Comparison of ENCODE assay signal across 11 cellular contexts in the genomic region with DNA sequence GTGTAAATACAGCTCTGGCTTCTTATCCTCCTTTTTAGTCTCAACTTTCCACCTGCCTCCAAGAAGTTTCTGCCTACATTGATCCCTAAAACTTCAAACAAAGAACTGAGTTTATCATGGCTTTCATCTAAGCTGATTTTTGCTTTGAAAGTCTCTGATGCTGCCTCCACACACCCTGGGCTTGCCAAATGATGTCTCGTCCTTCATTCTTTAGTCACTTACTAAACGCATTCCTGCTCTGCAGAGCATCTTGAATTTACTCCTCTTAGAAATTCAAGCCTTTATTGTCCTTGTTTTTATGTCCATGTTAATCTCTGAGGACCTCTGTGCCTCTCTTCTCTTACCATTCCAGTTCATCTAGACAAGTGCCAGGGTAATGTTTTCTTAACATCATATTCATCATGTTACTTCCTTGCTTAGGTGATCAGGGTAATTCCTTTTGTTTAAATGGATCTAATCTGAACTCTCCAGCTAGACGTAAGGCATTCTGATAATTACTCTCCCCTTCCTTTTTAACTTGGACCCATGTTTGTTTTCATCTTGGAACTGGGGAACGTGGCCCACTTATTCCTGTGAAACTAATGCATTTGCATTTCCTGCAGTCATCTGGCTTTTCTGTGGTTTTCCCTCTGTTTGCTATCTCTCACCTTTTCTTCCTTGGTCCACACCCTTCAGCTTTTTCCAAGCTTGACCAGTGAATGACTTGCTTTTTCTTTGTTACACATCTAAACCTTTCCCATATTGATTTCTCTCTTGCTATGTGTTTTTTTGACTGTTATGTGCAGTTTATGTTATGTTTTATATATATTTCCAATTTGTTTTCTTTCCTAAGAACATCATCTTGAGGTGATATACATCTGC. TPM values are rescaled to one million over a fixed set of nuclear protein-coding genes. Genes with fewer than 3 reads are reported as not detected.
DNase-seq lines count a peak whose midpoint lies in the region; TF ChIP-seq lines count a peak whose summit lies in the region.
"Had no signal": no experiment of that assay in that cellular context is flagged by ENCODE, and none has a peak within 500 bp of the region (broad histone marks: within the 10 kb centered on the region; RNA-seq: fewer than 3 reads in every experiment).

No MANE protein-coding gene starts in this region.

- H3K27ac Mint-ChIP-seq in Caco-2 (ENCODE audit: unreplicated experiment): peak overlapping the region; percentile 29
- peak overlapping the region; percentile 46 for H3K27ac Mint-ChIP-seq in endodermal cell
- H3K27ac Mint-ChIP-seq: B cell had no signal

- H3K27ac ChIP-seq in endodermal cell (ENCODE audit: low read depth, low read length) (peak overlapping the region; percentile 50), osteoblast (ENCODE audit: low read depth, low read length) (peak overlapping the region; percentile 10)
- H3K27ac ChIP-seq: WERI-Rb-1 had no signal

- no peak overlapping the region for H2AFZ ChIP-seq in osteoblast (ENCODE audit: low read length)

- BruUV-seq in Caco-2 (replicated peaks; lab: Mats Ljungman, UMichigan): no TSS peak

- H3K36me3 ChIP-seq in Caco-2 (ENCODE audit: control insufficient read depth, insufficient read depth, low read length) (no peaks in the 10 kb centered on the region), endodermal cell (ENCODE audit: control insufficient read depth, insufficient read depth, low read length) (no peaks in the 10 kb centered on the region), osteoblast (ENCODE audit: insufficient read depth, low read length) (no peaks in the 10 kb centered on the region)
- H3K36me3 ChIP-seq: WERI-Rb-1 had no signal

- intact Hi-C loops in Caco-2 (cut with micrococcal nuclease; ENCODE audit: unreplicated experiment): loop anchor here (2.0 to 5.0 kb wide), 2 partner anchors 69 to 804 kb away; no protein-coding TSS in a partner anchor

- no peak overlapping the region for H3K4me3 ChIP-seq in Caco-2 (ENCODE audit: low read depth, low read length)
- no peak overlapping the region for H3K4me3 ChIP-seq in endodermal cell (ENCODE audit: low read length)
- H3K4me3 ChIP-seq in osteoblast (ENCODE audit: insufficient read depth, low read length): no peak overlapping the region

- POLR2A ChIA-PET in Caco-2 (lab: Charles Lee): no interaction called here

- WGBS in endodermal cell (ENCODE audit: insufficient coverage in 1 of 2, insufficient read length in 1 of 2), 2 experiments: 29 to 36% methylated on average over 4 of the region's 4 CpGs

- H3K27me3 ChIP-seq in Caco-2 (replicated peaks; ENCODE audit: control insufficient read depth, insufficient read depth, low read length) (no peaks in the 10 kb centered on the region), endodermal cell (ENCODE audit: control insufficient read depth, insufficient read depth, low read length, poor library complexity, severe bottlenecking) (no peaks in the 10 kb centered on the region), osteoblast (ENCODE audit: insufficient read depth, low read length) (no peaks in the 10 kb centered on the region)

- H3K4me3 Mint-ChIP-seq in Caco-2 (ENCODE audit: unreplicated experiment) (peak overlapping the region; percentile 17), endodermal cell (no peak overlapping the region)
- H3K4me3 Mint-ChIP-seq: B cell had no signal

- H3K36me3 Mint-ChIP-seq in Caco-2 (ENCODE audit: insufficient read depth, unreplicated experiment) (peaks cover 6% of the 10 kb centered on the region), endodermal cell (ENCODE audit: low read depth) (peaks cover 7% of the 10 kb centered on the region)

- CTCF ChIA-PET in Caco-2 (lab: Charles Lee): no interaction called here

- H3K27me3 Mint-ChIP-seq in Caco-2 (ENCODE audit: insufficient read depth, unreplicated experiment): no peaks in the 10 kb centered on the region
- no peaks in the 10 kb centered on the region for H3K27me3 Mint-ChIP-seq in endodermal cell (ENCODE audit: insufficient read depth)
- H3K27me3 Mint-ChIP-seq: B cell had no signal

- H4K20me1 ChIP-seq in osteoblast (ENCODE audit: insufficient read depth, low read length): no peaks in the 10 kb centered on the region

- no peak overlapping the region for H3K9ac ChIP-seq in endodermal cell (ENCODE audit: extremely low read depth, low read length, poor library complexity, severe bottlenecking)

- DNase-seq in Caco-2: no peak
- DNase-seq in M059J (ENCODE audit: low read depth): peak; percentile 37
- DNase-seq in endodermal cell: no peak
- no peak for DNase-seq in osteoblast (ENCODE audit: insufficient read length, low spot score, missing footprints)
- DNase-seq in activated effector memory CD4-positive, alpha-beta T cell treated with Interleukin-2 at 50 U/mL for 16 hours: no peak
- DNase-seq in NCI-H1048 (lab: John Stamatoyannopoulos, UW): no peak
- no peak for DNase-seq in HK-2 (ENCODE audit: unreplicated experiment)
- DNase-seq in midbrain (lab: John Stamatoyannopoulos, UW): no peak
- DNase-seq: left cardiac atrium, WERI-Rb-1 had no signal

- H3K4me1 Mint-ChIP-seq in Caco-2 (ENCODE audit: low read depth, unreplicated experiment) (peaks cover 25% of the 10 kb centered on the region), endodermal cell (peaks cover 60% of the 10 kb centered on the region)

- H3K9me3 Mint-ChIP-seq in Caco-2 (ENCODE audit: unreplicated experiment): peaks cover 5% of the 10 kb centered on the region
- peaks cover 7% of the 10 kb centered on the region for H3K9me3 Mint-ChIP-seq in endodermal cell

- TF ChIP-seq CTCF in Caco-2 (IDR thresholded peaks at IDR 0.05; ENCODE audit: insufficient read depth in 1 of 2, low read depth in 1 of 2, low read length in 1 of 2, severe bottlenecking in 1 of 2, unreplicated experiment in 1 of 2) (no peak), endodermal cell (conservative IDR thresholded peaks at IDR 0.05) (no peak), osteoblast (IDR thresholded peaks at IDR 0.05; ENCODE audit: extremely low read depth, low read depth, low read length) (no peak)

- H3K79me2 ChIP-seq in osteoblast (ENCODE audit: insufficient read depth, low read length): peaks cover 2% of the 10 kb centered on the region

- H3K9me3 ChIP-seq in Caco-2 (no peaks in the 10 kb centered on the region), endodermal cell (ENCODE audit: control insufficient read depth, low read length) (peaks cover 7% of the 10 kb centered on the region), osteoblast (ENCODE audit: low read depth, low read length) (no peaks in the 10 kb centered on the region)

- H3K4me1 ChIP-seq in Caco-2 (peaks cover 19% of the 10 kb centered on the region; the same call in 1 of the 2 replicates), endodermal cell (ENCODE audit: control insufficient read depth, insufficient read depth, low read length) (peaks cover 32% of the 10 kb centered on the region), osteoblast (ENCODE audit: insufficient read depth, low read length) (peaks cover 13% of the 10 kb centered on the region)

- H3K4me2 ChIP-seq in osteoblast (ENCODE audit: insufficient read depth, low read length): peak overlapping the region; percentile 3

RNA-seq across cellular contexts. Expression of gene SLX4IP, which starts 33.1 kb away (rescaled TPM):
- 8.5 and 8.8 TPM in 2 replicates for total RNA-seq in Caco-2 (2022)
- total RNA-seq in M059J (2014; rRNA removed; shearing (Covaris generic)): 6.4 and 10.3 TPM in 2 replicates
- total RNA-seq in endodermal cell: 1 to 10 TPM; 9.2 to 9.5 TPM
- polyA plus RNA-seq in endodermal cell (2013, experiment 1 of 2): 5.1 TPM
- 5.3 TPM for polyA plus RNA-seq in endodermal cell (2013, experiment 2 of 2)
- 4.0 and 4.7 TPM in 2 replicates for total RNA-seq in osteoblast

RNA-seq across cellular contexts. Expression of gene MKKS, which starts 34.2 kb away (rescaled TPM):
- total RNA-seq in Caco-2 (2022) (15.0 and 15.3 TPM in 2 replicates), endodermal cell (10 to 100 TPM; 13.2 to 13.8 TPM), osteoblast (7.6 and 8.8 TPM in 2 replicates)
- 16.6 and 21.0 TPM in 2 replicates for total RNA-seq in M059J (2014; rRNA removed; shearing (Covaris generic))
- 22.0 TPM for polyA plus RNA-seq in endodermal cell (2013, experiment 1 of 2)
- polyA plus RNA-seq in endodermal cell (2013, experiment 2 of 2): 22.1 TPM
